ENCODE assay signal across 8 cellular contexts in the genomic region with DNA sequence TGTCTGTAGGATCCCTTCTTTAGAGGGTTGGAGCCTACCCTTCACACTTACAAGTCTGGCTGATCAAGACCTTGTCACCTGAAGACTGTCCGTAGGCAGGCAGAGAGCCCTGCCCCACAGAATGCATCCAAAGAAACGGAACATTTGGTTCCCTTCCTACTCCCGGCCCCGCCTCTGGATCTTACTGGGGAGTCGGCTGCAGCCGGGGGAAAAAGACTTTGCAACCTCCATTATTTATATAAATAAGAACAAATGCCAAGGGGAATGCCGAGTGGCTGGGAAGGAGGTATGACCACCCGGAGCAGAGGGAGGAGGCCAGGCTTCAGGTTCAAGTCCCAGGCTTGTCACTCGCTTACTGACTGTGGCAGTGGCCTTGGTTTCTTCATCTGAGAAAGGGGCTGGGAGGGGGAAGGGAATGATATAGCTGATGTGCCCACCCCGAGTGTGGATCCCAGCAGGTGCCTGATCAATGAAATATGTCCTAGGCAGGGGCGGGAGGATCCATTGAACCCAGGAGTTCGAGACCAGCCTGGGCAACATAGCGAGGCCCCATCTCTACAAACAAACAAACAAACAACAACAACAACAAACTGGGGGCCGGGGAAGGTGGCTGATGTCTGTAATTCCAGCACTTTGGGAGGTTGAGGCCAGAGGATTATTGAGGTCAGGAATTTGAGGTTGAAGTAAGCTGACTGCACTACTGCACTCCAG. TPM values are rescaled to one million over a fixed set of nuclear protein-coding genes. Genes with fewer than 3 reads are reported as not detected.
DNase-seq lines count a peak whose midpoint lies in the region; ATAC-seq, FAIRE-seq and TF ChIP-seq lines count a peak whose summit lies in the region.

No MANE protein-coding gene starts in this region.

- H3K4me1 ChIP-seq in A549 (peaks cover 59% of the 10 kb centered on the region), PC-9 (replicated peaks; ENCODE audit: insufficient read depth) (peaks cover 74% of the 10 kb centered on the region), endodermal cell (ENCODE audit: control insufficient read depth, insufficient read depth, low read length) (peaks cover 9% of the 10 kb centered on the region)

- no peaks in the 10 kb centered on the region for H3K9me3 ChIP-seq in A549
- no peaks in the 10 kb centered on the region for H3K9me3 ChIP-seq in PC-9 (ENCODE audit: insufficient read depth, low read depth)
- no peaks in the 10 kb centered on the region for H3K9me3 ChIP-seq in endodermal cell (ENCODE audit: control insufficient read depth, low read length)

- TF ChIP-seq CTCF in A549 (IDR thresholded peaks at IDR 0.05) (no peak), PC-9 (conservative IDR thresholded peaks at IDR 0.05) (no peak), endodermal cell (conservative IDR thresholded peaks at IDR 0.05) (no peak), omental fat pad (IDR thresholded peaks at IDR 0.05) (no peak)

- intact Hi-C loops in PC-9 (cut with micrococcal nuclease; ENCODE audit: unreplicated experiment): loop anchor here (1.0 kb wide), 1 partner anchor 26 kb away; no protein-coding TSS in a partner anchor

- peak overlapping the region; percentile 85 for H3K27ac Mint-ChIP-seq in endodermal cell

- TF ChIP-seq RAD21 in A549 (conservative IDR thresholded peaks at IDR 0.05 in 1 of 2, IDR thresholded peaks at IDR 0.05 in 1 of 2): no peak

- H3K27ac ChIP-seq in A549 (peak overlapping the region in 1 of 2 experiments; percentile 63; a peak in 4 of 6 replicates), PC-9 (peak overlapping the region; percentile 71), endodermal cell (ENCODE audit: low read depth, low read length) (no peak overlapping the region)

- DNase-seq in A549 (ENCODE audit: low read depth in 1 of 2, low spot score in 1 of 2) (no peak), PC-9 (no peak), endodermal cell (peak; percentile 47), omental fat pad (ENCODE audit: low spot score) (peak; percentile 23), NCI-H748 (lab: John Stamatoyannopoulos, UW; ENCODE audit: unreplicated experiment) (no peak)
- DNase-seq in stimulated activated CD4-positive, alpha-beta T cell treated with anti-CD3 and anti-CD28 coated beads, Interleukin-2, amount 100 ng/mL, for 48 hours: no peak

- H3K4me3 ChIP-seq in A549: no peak overlapping the region
- H3K4me3 ChIP-seq in PC-9: no peak overlapping the region
- H3K4me3 ChIP-seq in endodermal cell (ENCODE audit: low read length): no peak overlapping the region

- no peaks in the 10 kb centered on the region for H3K79me2 ChIP-seq in PC-9 (ENCODE audit: low read depth)

- H4K20me1 ChIP-seq in PC-9 (ENCODE audit: insufficient read depth): no peaks in the 10 kb centered on the region

- TF ChIP-seq POLR2A in A549 (IDR thresholded peaks at IDR 0.05; ENCODE audit: low read length): no peak

- no peaks in the 10 kb centered on the region for H3K9me2 ChIP-seq in PC-9 (ENCODE audit: insufficient read depth)

- H3F3A ChIP-seq in PC-9 (ENCODE audit: insufficient read depth, low read depth): peaks cover 47% of the 10 kb centered on the region; the same call in 1 of the 2 replicates

- POLR2A ChIA-PET in A549 (lab: Yijun Ruan, JAX): no interaction called here
- POLR2A ChIA-PET in PC-9 (lab: Charles Lee; ENCODE audit: unreplicated experiment): no interaction called here

- FAIRE-seq in A549 (lab: Jason Lieb, UNC): no peak

- no peaks in the 10 kb centered on the region for H3K27me3 Mint-ChIP-seq in endodermal cell (ENCODE audit: insufficient read depth)

- H3K36me3 ChIP-seq in PC-9 (ENCODE audit: low read depth): no peaks in the 10 kb centered on the region
- H3K36me3 ChIP-seq in endodermal cell (ENCODE audit: control insufficient read depth, insufficient read depth, low read length): no peaks in the 10 kb centered on the region

- CTCF ChIA-PET in A549 (lab: Yijun Ruan, JAX) (interaction anchor here (1.1 to 1.4 kb wide), 4 partner anchors 8 to 65 kb away, joined by 3 to 6 read pairs (median 4); no protein-coding TSS in a partner anchor), PC-9 (lab: Charles Lee) (no interaction called here)

- no peak overlapping the region for H2AFZ ChIP-seq in PC-9

- H3K27me3 ChIP-seq in PC-9 (ENCODE audit: insufficient read depth, low read depth) (no peaks in the 10 kb centered on the region), endodermal cell (ENCODE audit: control insufficient read depth, insufficient read depth, low read length, poor library complexity, severe bottlenecking) (no peaks in the 10 kb centered on the region)

- H3K9me3 Mint-ChIP-seq in endodermal cell: peaks cover 2% of the 10 kb centered on the region

- WGBS in A549 (ENCODE audit: missing lambda C conversion rate): 76% methylated on average over 14 of the region's 14 CpGs
- WGBS in endodermal cell (ENCODE audit: insufficient coverage in 1 of 2, insufficient read length in 1 of 2), 2 experiments: 87 to 89% methylated on average over 5 to 12 of the region's 14 CpGs

- no TSS peak for BruUV-seq in PC-9 (replicated peaks; lab: Mats Ljungman, UMichigan)

- no peaks in the 10 kb centered on the region for H3K36me3 Mint-ChIP-seq in endodermal cell (ENCODE audit: low read depth)

- H3K9ac ChIP-seq in endodermal cell (ENCODE audit: extremely low read depth, low read length, poor library complexity, severe bottlenecking): no peak overlapping the region

- TF ChIP-seq EP300 in A549 (IDR thresholded peaks at IDR 0.05): no peak

- ATAC-seq in A549 (no peak), omental fat pad (ENCODE audit: low FRiP score) (no peak), HG03378 (IDR thresholded peaks at IDR 0.05; ENCODE audit: unreplicated experiment) (no peak), GM21619 (IDR thresholded peaks at IDR 0.05; ENCODE audit: unreplicated experiment) (no peak)

- peaks cover 45% of the 10 kb centered on the region for H3K4me1 Mint-ChIP-seq in endodermal cell

- no peak overlapping the region for H3K4me3 Mint-ChIP-seq in endodermal cell

- H3K4me2 ChIP-seq in A549: peak overlapping the region; percentile 34; the same call in 1 of the 3 replicates
- H3K4me2 ChIP-seq in PC-9: peak overlapping the region; percentile 60

TF ChIP-seq in A549, 52 proteins besides CTCF, POLR2A, EP300 and RAD21:
- TF ChIP-seq, protein P1, sequence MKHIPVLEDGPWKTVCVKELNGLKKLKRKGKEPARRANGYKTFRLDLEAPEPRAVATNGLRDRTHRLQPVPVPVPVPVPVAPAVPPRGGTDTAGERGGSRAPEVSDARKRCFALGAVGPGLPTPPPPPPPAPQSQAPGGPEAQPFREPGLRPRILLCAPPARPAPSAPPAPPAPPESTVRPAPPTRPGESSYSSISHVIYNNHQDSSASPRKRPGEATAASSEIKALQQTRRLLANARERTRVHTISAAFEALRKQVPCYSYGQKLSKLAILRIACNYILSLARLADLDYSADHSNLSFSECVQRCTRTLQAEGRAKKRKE (CRISPR knock-in tag; IDR thresholded peaks at IDR 0.05; ENCODE audit: low read depth): no peak
- TF ChIP-seq FOXS1 (CRISPR knock-in tag; IDR thresholded peaks at IDR 0.05) (no peak), FOSB (CRISPR knock-in tag; IDR thresholded peaks at IDR 0.05) (no peak)
TF ChIP-seq in A549: peak in this region for 0.

RNA-seq across cellular contexts. Expression of gene RFX2, which starts 48.7 kb away (rescaled TPM):
- polyA plus RNA-seq in A549 (2011; rRNA removed) (3.9 and 4.0 TPM in 2 replicates), A549 (2017; fragmentation: RNase III; extraction: RNeasy Plus Mini Kit Qiagen cat#74134 plus additional on column Dnase treatment) (3.7 to 4.9 TPM (median 4.3 TPM) in 3 replicates)
- 6.9 and 8.4 TPM in 2 replicates for polyA plus RNA-seq in A549 (2012; cell fraction: cytosol; rRNA removed)
- 14.7 and 16.9 TPM in 2 replicates for polyA plus RNA-seq in A549 (2012; cell fraction: nucleus; rRNA removed)
- polyA minus RNA-seq in A549 (2011; rRNA and poly(A)+ RNA removed): 9.3 and 14.3 TPM in 2 replicates
- total RNA-seq in PC-9 (2021) (8.7 and 11.6 TPM in 2 replicates), endodermal cell (10 to 100 TPM in 1 of 2 donors, 1 to 10 TPM in 1; 6.6 to 11.0 TPM), omental fat pad (10 to 100 TPM in 3 of 4 donors, 1 to 10 TPM in 1; 8.1 to 93.0 (median 20.4) TPM)
- polyA plus RNA-seq in endodermal cell (2013, experiment 1 of 2): 20.7 TPM
- polyA plus RNA-seq in endodermal cell (2013, experiment 2 of 2): 17.6 TPM

Comparison
In these comparisons a context has a peak if more than half of its experiments do, and no peak if none do; other contexts are left out.
1. DNase-seq: peak in endodermal cell (single experiment) and omental fat pad (single experiment); none in A549 (0 of 2), PC-9 (0 of 2), stimulated activated CD4-positive, alpha-beta T cell treated with anti-CD3 and anti-CD28 coated beads, Interleukin-2, amount 100 ng/mL, for 48 hours (0 of 2) and NCI-H748 (single experiment).